ENCODE assay signal across 22 cellular contexts in the genomic region with DNA sequence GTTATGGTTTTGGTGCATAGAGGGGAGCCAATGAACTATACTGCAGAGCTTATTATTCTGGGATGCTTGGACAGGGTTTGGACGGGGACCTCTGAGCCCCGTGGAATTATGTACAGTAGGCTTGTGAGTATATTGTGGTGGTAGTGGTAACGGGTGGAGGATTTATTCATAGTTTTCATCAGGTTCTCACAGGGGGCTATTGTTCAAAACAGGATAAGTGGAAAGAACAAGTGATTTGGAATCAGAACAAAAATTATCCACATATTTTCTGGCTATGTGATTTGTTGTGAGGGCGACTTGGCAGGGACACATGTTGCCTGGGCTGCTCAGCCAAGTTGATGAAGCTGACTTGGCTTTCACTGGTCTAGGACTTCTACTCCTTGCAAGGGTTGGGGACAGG.
A peak's percentile ranks its signal among the peaks of the same experiment; 100 is the strongest.
DNase-seq lines count a peak whose midpoint lies in the region; TF ChIP-seq lines count a peak whose summit lies in the region.
"Had no signal": no experiment of that assay in that cellular context is flagged by ENCODE, and none has a peak within 500 bp of the region (broad histone marks: within the 10 kb centered on the region; RNA-seq: fewer than 3 reads in every experiment).

No MANE protein-coding gene starts in this region.

- in situ Hi-C loops in astrocyte of the cerebellum (cut with HindIII; ENCODE audit: low sequenced_read_pairs) = no loop called here

- H3K4me1 ChIP-seq in adipocyte (ENCODE audit: control insufficient read depth, insufficient read depth, low read length) (peaks cover 39% of the 10 kb centered on the region), subcutaneous abdominal adipose tissue (ENCODE audit: control insufficient read depth in 5 of 5, insufficient read depth in 5 of 5, low read length in 5 of 5) (peaks cover 3 to 39% (median 29%) of the 10 kb centered on the region in 5 donors), SJCRH30 (no peaks in the 10 kb centered on the region)
- H3K4me1 ChIP-seq: BE2C, BLaER1 had no signal

- DNase-seq in adipocyte (ENCODE audit: low read depth) (no peak), astrocyte of the cerebellum (ENCODE audit: low read depth) (peak; percentile 52), NCI-H2196 (lab: John Stamatoyannopoulos, UW; ENCODE audit: unreplicated experiment) (no peak), SJCRH30 (no peak)
- DNase-seq: 8988T; ACHN; BE2C; C1 segment of cervical spinal cord; CD4-positive, alpha-beta memory T cell; CD4-positive, CD25-positive, alpha-beta regulatory T cell; CD8-positive, alpha-beta memory T cell; COR-L47; DMS 273 treated with DMSO at 0.1 percent for 48 hours; DMS153; DMS53; DMS79; DND-41; EL; GDM1 had no signal

- H3K4me3 ChIP-seq in adipocyte (ENCODE audit: low read length) (no peak overlapping the region), astrocyte of the cerebellum (ENCODE audit: low read depth, low read length) (no peak overlapping the region), subcutaneous abdominal adipose tissue (ENCODE audit: low read depth in 1 of 5, low read length in 5 of 5) (no peak overlapping the region), SJCRH30 (no peak overlapping the region)
- H3K4me3 ChIP-seq: BLaER1, GM12878 had no signal

- H3K27ac ChIP-seq in subcutaneous abdominal adipose tissue (ENCODE audit: low read depth, low read length) (peak overlapping the region; percentile 79), SJCRH30 (no peak overlapping the region)
- H3K27ac ChIP-seq: BLaER1 had no signal

- H3K9me3 ChIP-seq in adipocyte (ENCODE audit: control insufficient read depth, low read length) (no peaks in the 10 kb centered on the region), subcutaneous abdominal adipose tissue (ENCODE audit: control insufficient read depth in 5 of 5, low read length in 5 of 5) (no peaks in the 10 kb centered on the region), SJCRH30 (replicated peaks) (no peaks in the 10 kb centered on the region)
- H3K9me3 ChIP-seq: BE2C, BLaER1 had no signal

- no peaks in the 10 kb centered on the region for H3K36me3 ChIP-seq in adipocyte (ENCODE audit: control insufficient read depth, insufficient read depth, low read length, severe bottlenecking)
- no peaks in the 10 kb centered on the region for H3K36me3 ChIP-seq in subcutaneous abdominal adipose tissue (ENCODE audit: control insufficient read depth in 5 of 5, insufficient read depth in 5 of 5, low read length in 5 of 5)
- no peaks in the 10 kb centered on the region for H3K36me3 ChIP-seq in SJCRH30
- H3K36me3 ChIP-seq: BE2C, BLaER1 had no signal

- peak overlapping the region; percentile 66 for H3K9ac ChIP-seq in adipocyte (ENCODE audit: low read length)
- peak overlapping the region in 1 of 5 donors; percentile 11 for H3K9ac ChIP-seq in subcutaneous abdominal adipose tissue (ENCODE audit: low read length in 5 of 5)
- H3K9ac ChIP-seq: BLaER1 had no signal

- H3K27me3 ChIP-seq in adipocyte (replicated peaks; ENCODE audit: control insufficient read depth, insufficient read depth, low read length) = no peaks in the 10 kb centered on the region
- H3K27me3 ChIP-seq in subcutaneous abdominal adipose tissue (ENCODE audit: control insufficient read depth in 5 of 5, insufficient read depth in 4 of 5, low read length in 5 of 5) = no peaks in the 10 kb centered on the region
- H3K27me3 ChIP-seq in SJCRH30 = no peaks in the 10 kb centered on the region
- H3K27me3 ChIP-seq: BE2C, BLaER1 had no signal

- no peak for TF ChIP-seq CTCF in astrocyte of the cerebellum (IDR thresholded peaks at IDR 0.05; ENCODE audit: low read depth, low read length, missing control alignments)
